ENCODE assay signal across 25 cellular contexts in the genomic region with DNA sequence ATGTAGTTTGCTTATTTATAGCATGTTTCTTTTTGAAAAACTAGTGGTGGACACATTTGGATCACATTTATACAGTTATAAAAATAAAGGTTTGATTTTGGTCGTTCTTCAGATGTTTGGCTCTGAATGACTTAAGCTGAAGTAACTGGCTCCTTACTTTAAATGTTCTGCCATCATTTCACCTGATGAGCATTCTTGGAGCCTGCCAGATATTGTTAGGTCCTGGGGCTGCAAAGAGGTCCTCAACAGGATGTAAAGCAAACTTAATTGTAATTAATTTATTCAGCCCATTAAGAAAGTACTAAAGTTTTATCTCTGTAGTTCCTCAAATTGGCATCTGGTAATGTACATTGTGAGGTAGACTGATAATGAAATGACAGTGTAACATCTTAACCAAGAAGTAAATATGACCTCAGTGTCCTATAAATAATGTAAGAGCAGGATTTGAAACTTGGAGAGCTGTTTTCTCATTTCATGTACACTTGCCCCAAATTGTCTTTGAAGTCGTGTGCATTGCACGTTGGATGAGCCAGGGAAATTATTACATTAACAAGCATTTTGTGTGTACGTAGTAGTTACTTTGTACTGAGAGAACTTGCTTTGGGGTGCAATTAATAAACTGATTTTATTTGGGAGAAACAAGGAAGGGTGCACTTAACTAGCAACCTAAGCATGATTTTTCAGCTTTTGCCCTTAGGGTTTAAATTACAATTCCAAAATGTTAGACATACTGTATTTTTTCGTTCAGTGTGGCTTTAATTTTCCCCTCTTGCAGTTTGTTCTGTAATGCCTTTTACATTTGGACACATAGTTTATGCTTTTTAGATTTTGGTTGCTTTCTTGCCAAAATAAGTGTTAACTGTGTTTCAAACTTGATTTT. TPM values are rescaled to one million over a fixed set of nuclear protein-coding genes. Genes with fewer than 3 reads are reported as not detected.
DNase-seq lines count a peak whose midpoint lies in the region; ATAC-seq, FAIRE-seq and TF ChIP-seq lines count a peak whose summit lies in the region.
"Had no signal": no experiment of that assay in that cellular context is flagged by ENCODE, and none has a peak within 500 bp of the region (broad histone marks: within the 10 kb centered on the region; RNA-seq: fewer than 3 reads in every experiment).

No MANE protein-coding gene starts in this region.

- H3K4me1 Mint-ChIP-seq in activated CD4-positive, alpha-beta memory T cell treated with anti-CD3 and anti-CD28 coated beads for 36 hours (ENCODE audit: low read depth): peaks cover 40% of the 10 kb centered on the region
- peaks cover 27% of the 10 kb centered on the region for H3K4me1 Mint-ChIP-seq in activated CD4-positive, alpha-beta memory T cell treated with anti-CD3 and anti-CD28 coated beads, Interleukin-2, amount 10 ng/mL, durations not matched to agents 7 days and 5 days
- peaks cover 9% of the 10 kb centered on the region; the same call in 2 of the 3 replicates for H3K4me1 Mint-ChIP-seq in GM23338
- peaks cover 13% of the 10 kb centered on the region for H3K4me1 Mint-ChIP-seq in astrocyte (ENCODE audit: low read depth, unreplicated experiment)

- intact Hi-C loops in activated CD4-positive, alpha-beta memory T cell treated with anti-CD3 and anti-CD28 coated beads for 36 hours (cut with micrococcal nuclease): no loop called here
- intact Hi-C loops in PC-3 (cut with micrococcal nuclease): no loop called here
- intact Hi-C loops in left ventricle myocardium superior (cut with micrococcal nuclease): no loop called here

- no peaks in the 10 kb centered on the region for H3K9me3 ChIP-seq in astrocyte (ENCODE audit: insufficient read depth, low read depth, low read length)
- peaks cover under 1% of the 10 kb centered on the region for H3K9me3 ChIP-seq in neutrophil
- H3K9me3 ChIP-seq in PC-3 (ENCODE audit: low read length): no peaks in the 10 kb centered on the region
- H3K9me3 ChIP-seq: adrenal gland, suprapubic skin had no signal

- peak overlapping the region; percentile 60 for H3K27ac Mint-ChIP-seq in activated CD4-positive, alpha-beta memory T cell treated with anti-CD3 and anti-CD28 coated beads for 36 hours
- no peak overlapping the region for H3K27ac Mint-ChIP-seq in activated CD4-positive, alpha-beta memory T cell treated with anti-CD3 and anti-CD28 coated beads, Interleukin-2, amount 10 ng/mL, durations not matched to agents 7 days and 5 days
- no peak overlapping the region for H3K27ac Mint-ChIP-seq in GM23338
- no peak overlapping the region for H3K27ac Mint-ChIP-seq in astrocyte (ENCODE audit: unreplicated experiment)
- H3K27ac Mint-ChIP-seq: activated CD4-positive, alpha-beta T cell treated with anti-CD3 and anti-CD28 coated beads, Interleukin-2, amount 10 ng/mL, durations not matched to agents 7 days and 5 days; CD4-positive, CD25-positive, alpha-beta regulatory T cell; T-helper 1 cell treated with Interleukin-12 subunit alpha and Interleukin-12 subunit beta and Interleukin-4 antibody, amounts not matched to agents 30 μg/mL and 1 μg/mL, for 36 hours had no signal

- peaks cover 75% of the 10 kb centered on the region for H4K20me1 ChIP-seq in GM23338 (replicated peaks; ENCODE audit: insufficient read depth)
- H4K20me1 ChIP-seq in astrocyte (ENCODE audit: insufficient read depth, low read length): peaks cover 88% of the 10 kb centered on the region
- peaks cover 68% of the 10 kb centered on the region for H4K20me1 ChIP-seq in PC-3 (ENCODE audit: low read length)

- peaks cover 75% of the 10 kb centered on the region for H3K36me3 Mint-ChIP-seq in activated CD4-positive, alpha-beta memory T cell treated with anti-CD3 and anti-CD28 coated beads for 36 hours
- H3K36me3 Mint-ChIP-seq in activated CD4-positive, alpha-beta memory T cell treated with anti-CD3 and anti-CD28 coated beads, Interleukin-2, amount 10 ng/mL, durations not matched to agents 7 days and 5 days (ENCODE audit: low read depth): peaks cover 85% of the 10 kb centered on the region
- H3K36me3 Mint-ChIP-seq in GM23338 (ENCODE audit: low read depth): peaks cover 91% of the 10 kb centered on the region
- peaks cover 31% of the 10 kb centered on the region for H3K36me3 Mint-ChIP-seq in astrocyte (ENCODE audit: low read depth, unreplicated experiment)

- H3K9me2 ChIP-seq in GM23338 (ENCODE audit: insufficient read depth): no peaks in the 10 kb centered on the region
- no peaks in the 10 kb centered on the region for H3K9me2 ChIP-seq in PC-3 (replicated peaks; ENCODE audit: low read length)

- H3K36me3 ChIP-seq in GM23338 (ENCODE audit: insufficient read depth) (peaks cover 76% of the 10 kb centered on the region), astrocyte (ENCODE audit: insufficient read depth, low read length) (peaks cover 85% of the 10 kb centered on the region), neutrophil (peaks cover 89% of the 10 kb centered on the region), PC-3 (ENCODE audit: low read depth, low read length) (peaks cover 80% of the 10 kb centered on the region)

- ATAC-seq in GM23338: no peak
- no peak for ATAC-seq in PC-3
- ATAC-seq in left ventricle myocardium superior: no peak
- no peak for ATAC-seq in GM18517 (IDR thresholded peaks at IDR 0.05; ENCODE audit: unreplicated experiment)
- ATAC-seq: naive thymus-derived CD8-positive, alpha-beta T cell; right cardiac atrium had no signal

- DNase-seq in activated CD4-positive, alpha-beta memory T cell treated with anti-CD3 and anti-CD28 coated beads for 36 hours: no peak
- DNase-seq in activated CD4-positive, alpha-beta memory T cell treated with anti-CD3 and anti-CD28 coated beads, Interleukin-2, amount 10 ng/mL, durations not matched to agents 7 days and 5 days: no peak
- no peak for DNase-seq in GM23338 (ENCODE audit: low spot score)
- DNase-seq in astrocyte (ENCODE audit: low read depth): no peak
- no peak for DNase-seq in PC-3
- DNase-seq in left ventricle myocardium superior: no peak
- DNase-seq: 8988T; activated CD4-positive, alpha-beta T cell treated with anti-CD3 and anti-CD28 coated beads, Interleukin-2, amount 10 ng/mL, durations not matched to agents 7 days and 5 days; activated effector memory CD4-positive, alpha-beta T cell treated with anti-CD3 and anti-CD28 coated beads, Interleukin-2, amount 50 U/mL, for 16 hours; adrenal gland; CD4-positive, CD25-positive, alpha-beta regulatory T cell; islet precursor cell; naive thymus-derived CD8-positive, alpha-beta T cell; NCI-H1694 treated with DMSO at 0.1 percent for 48 hours; right cardiac atrium; stimulated activated CD4-positive, alpha-beta T cell treated with anti-CD3 and anti-CD28 coated beads, Interleukin-12 subunit alpha, Interleukin-12 subunit beta, amount 100 ng/mL, for 4 hours; stimulated activated CD4-positive, alpha-beta T cell treated with anti-CD3 and anti-CD28 coated beads, Interleukin-4, amount 100 ng/mL, for 1 hour; WERI-Rb-1 had no signal

- POLR2A ChIA-PET in activated CD4-positive, alpha-beta memory T cell treated with anti-CD3 and anti-CD28 coated beads for 36 hours (lab: Charles Lee): no interaction called here
- POLR2A ChIA-PET in activated CD4-positive, alpha-beta memory T cell treated with anti-CD3 and anti-CD28 coated beads, Interleukin-2, amount 10 ng/mL, durations not matched to agents 7 days and 5 days (lab: Charles Lee): interaction anchor here (0.9 to 7.7 kb wide), 5 partner anchors 7 to 50 kb away, joined by 3 to 69 read pairs (median 3); partner anchors contain the start of genes EIF5 and MARK3
- POLR2A ChIA-PET in PC-3 (lab: Charles Lee; ENCODE audit: unreplicated experiment): no interaction called here

- no peak for FAIRE-seq in astrocyte (lab: Jason Lieb, UNC)

- H3K4me2 ChIP-seq in GM23338: no peak overlapping the region
- no peak overlapping the region for H3K4me2 ChIP-seq in astrocyte (ENCODE audit: low read length)
- H3K4me2 ChIP-seq in PC-3 (ENCODE audit: low read length): no peak overlapping the region

- H3K79me2 ChIP-seq in GM23338 (replicated peaks; ENCODE audit: insufficient read depth): peaks cover 23% of the 10 kb centered on the region
- peaks cover 40% of the 10 kb centered on the region for H3K79me2 ChIP-seq in astrocyte (ENCODE audit: insufficient read depth, low read length)
- peaks cover 32% of the 10 kb centered on the region for H3K79me2 ChIP-seq in PC-3 (ENCODE audit: low read length)

- H3K9me3 Mint-ChIP-seq in activated CD4-positive, alpha-beta memory T cell treated with anti-CD3 and anti-CD28 coated beads for 36 hours: no peaks in the 10 kb centered on the region
- no peaks in the 10 kb centered on the region for H3K9me3 Mint-ChIP-seq in activated CD4-positive, alpha-beta memory T cell treated with anti-CD3 and anti-CD28 coated beads, Interleukin-2, amount 10 ng/mL, durations not matched to agents 7 days and 5 days
- H3K9me3 Mint-ChIP-seq in GM23338 (no peaks in the 10 kb centered on the region), astrocyte (ENCODE audit: unreplicated experiment) (no peaks in the 10 kb centered on the region)
- H3K9me3 Mint-ChIP-seq: activated CD4-positive, alpha-beta T cell treated with anti-CD3 and anti-CD28 coated beads, Interleukin-2, amount 10 ng/mL, durations not matched to agents 7 days and 5 days; CD4-positive, CD25-positive, alpha-beta regulatory T cell; naive thymus-derived CD8-positive, alpha-beta T cell; T-helper 1 cell treated with Interleukin-12 subunit alpha and Interleukin-12 subunit beta and Interleukin-4 antibody, amounts not matched to agents 30 μg/mL and 1 μg/mL, for 36 hours had no signal

- H3K9ac ChIP-seq in astrocyte (ENCODE audit: low read length): no peak overlapping the region
- H3K9ac ChIP-seq in PC-3 (ENCODE audit: low read length): no peak overlapping the region
- H3K9ac ChIP-seq: parathyroid adenoma had no signal

- H3K27me3 ChIP-seq in GM23338 (ENCODE audit: insufficient read depth) (no peaks in the 10 kb centered on the region), astrocyte (ENCODE audit: insufficient read depth, low read length) (no peaks in the 10 kb centered on the region), neutrophil (no peaks in the 10 kb centered on the region), PC-3 (ENCODE audit: low read length) (no peaks in the 10 kb centered on the region)
- H3K27me3 ChIP-seq: adrenal gland, suprapubic skin had no signal

- H3F3A ChIP-seq in GM23338 (replicated peaks; ENCODE audit: low read depth): peaks cover 84% of the 10 kb centered on the region
- H3F3A ChIP-seq in PC-3 (ENCODE audit: low read length, unreplicated experiment): peaks cover 41% of the 10 kb centered on the region

- TF ChIP-seq CTCF in GM23338 (conservative IDR thresholded peaks at IDR 0.05; ENCODE audit: low read depth in 2 of 2) (no peak), astrocyte (IDR thresholded peaks at IDR 0.05; ENCODE audit: insufficient read depth, low read depth, low read length) (no peak), neutrophil (IDR thresholded peaks at IDR 0.05) (no peak), PC-3 (conservative IDR thresholded peaks at IDR 0.05; ENCODE audit: low read depth, low read length) (no peak)

- no peak overlapping the region for H3K4me3 Mint-ChIP-seq in activated CD4-positive, alpha-beta memory T cell treated with anti-CD3 and anti-CD28 coated beads for 36 hours
- H3K4me3 Mint-ChIP-seq in activated CD4-positive, alpha-beta memory T cell treated with anti-CD3 and anti-CD28 coated beads, Interleukin-2, amount 10 ng/mL, durations not matched to agents 7 days and 5 days: no peak overlapping the region
- H3K4me3 Mint-ChIP-seq in GM23338: no peak overlapping the region
- peak overlapping the region; percentile 5 for H3K4me3 Mint-ChIP-seq in astrocyte (ENCODE audit: unreplicated experiment)
- H3K4me3 Mint-ChIP-seq: activated CD4-positive, alpha-beta T cell treated with anti-CD3 and anti-CD28 coated beads, Interleukin-2, amount 10 ng/mL, durations not matched to agents 7 days and 5 days; T-helper 1 cell treated with Interleukin-12 subunit alpha and Interleukin-12 subunit beta and Interleukin-4 antibody, amounts not matched to agents 30 μg/mL and 1 μg/mL, for 36 hours had no signal

- BruUV-seq in PC-3 (replicated peaks; lab: Mats Ljungman, UMichigan): no TSS peak

- CTCF ChIA-PET in activated CD4-positive, alpha-beta memory T cell treated with anti-CD3 and anti-CD28 coated beads for 36 hours (lab: Charles Lee): interaction anchor here (1.2 to 1.9 kb wide), 3 partner anchors 49 to 116 kb away, joined by 3 to 9 read pairs (median 5); no protein-coding TSS in a partner anchor
- CTCF ChIA-PET in activated CD4-positive, alpha-beta memory T cell treated with anti-CD3 and anti-CD28 coated beads, Interleukin-2, amount 10 ng/mL, durations not matched to agents 7 days and 5 days (lab: Charles Lee): interaction anchor here (1.0 kb wide), 1 partner anchor 14 kb away, joined by 5 read pairs; no protein-coding TSS in a partner anchor
- CTCF ChIA-PET in PC-3 (lab: Charles Lee): no interaction called here

- H2AFZ ChIP-seq in GM23338: no peak overlapping the region
- no peak overlapping the region for H2AFZ ChIP-seq in astrocyte (ENCODE audit: low read depth, low read length)
- H2AFZ ChIP-seq in PC-3 (ENCODE audit: low read length): no peak overlapping the region
- H2AFZ ChIP-seq: parathyroid adenoma had no signal

- H3K27me3 Mint-ChIP-seq in activated CD4-positive, alpha-beta memory T cell treated with anti-CD3 and anti-CD28 coated beads for 36 hours: no peaks in the 10 kb centered on the region
- no peaks in the 10 kb centered on the region for H3K27me3 Mint-ChIP-seq in activated CD4-positive, alpha-beta memory T cell treated with anti-CD3 and anti-CD28 coated beads, Interleukin-2, amount 10 ng/mL, durations not matched to agents 7 days and 5 days
- H3K27me3 Mint-ChIP-seq in GM23338 (ENCODE audit: insufficient read depth, low read depth, poor library complexity): peaks cover 10% of the 10 kb centered on the region
- H3K27me3 Mint-ChIP-seq in astrocyte (ENCODE audit: low read depth, unreplicated experiment): no peaks in the 10 kb centered on the region
- H3K27me3 Mint-ChIP-seq: activated CD4-positive, alpha-beta T cell treated with anti-CD3 and anti-CD28 coated beads, Interleukin-2, amount 10 ng/mL, durations not matched to agents 7 days and 5 days; CD4-positive, CD25-positive, alpha-beta regulatory T cell; naive thymus-derived CD8-positive, alpha-beta T cell had no signal

- no peak overlapping the region for H3K4me3 ChIP-seq in GM23338
- no peak overlapping the region for H3K4me3 ChIP-seq in astrocyte (ENCODE audit: insufficient read depth, low read depth, low read length)
- no peak overlapping the region for H3K4me3 ChIP-seq in neutrophil (ENCODE audit: low read depth in 1 of 2, low read length in 1 of 2)
- no peak overlapping the region for H3K4me3 ChIP-seq in PC-3 (ENCODE audit: low read length)
- H3K4me3 ChIP-seq: adrenal gland, suprapubic skin had no signal

- H3K4me1 ChIP-seq in GM23338 (ENCODE audit: insufficient read depth) (peaks cover 11% of the 10 kb centered on the region), astrocyte (ENCODE audit: insufficient read depth, low read length) (peaks cover 2% of the 10 kb centered on the region), neutrophil (ENCODE audit: control insufficient read depth in 1 of 2, insufficient read depth in 1 of 2, low read depth in 1 of 2, low read length in 1 of 2) (no peaks in the 10 kb centered on the region), PC-3 (ENCODE audit: insufficient read depth, low read length) (peaks cover 10% of the 10 kb centered on the region)

- H3K27ac ChIP-seq in GM23338 (ENCODE audit: low read depth): peak overlapping the region; percentile 35; the same call in 1 of the 2 replicates
- no peak overlapping the region for H3K27ac ChIP-seq in astrocyte (ENCODE audit: low read depth, low read length)
- peak overlapping the region; percentile 26 for H3K27ac ChIP-seq in neutrophil
- H3K27ac ChIP-seq in PC-3 (ENCODE audit: low read length): no peak overlapping the region
- H3K27ac ChIP-seq: adrenal gland, epithelial cell of prostate, RWPE1, suprapubic skin, WERI-Rb-1 had no signal

RNA-seq across cellular contexts. Expression of gene EIF5, which starts 7.5 kb away (rescaled TPM):
- total RNA-seq in activated CD4-positive, alpha-beta memory T cell treated with anti-CD3 and anti-CD28 coated beads for 36 hours: 100 to 1,000 TPM; 192 to 196 TPM
- 100 to 1,000 TPM; 188 to 197 TPM for total RNA-seq in activated CD4-positive, alpha-beta memory T cell treated with anti-CD3 and anti-CD28 coated beads, Interleukin-2, amount 10 ng/mL, durations not matched to agents 7 days and 5 days
- 177 and 194 TPM in 2 replicates for total RNA-seq in GM23338 (2014; rRNA removed; shearing (Covaris generic))
- 476 and 634 TPM in 2 replicates for polyA plus RNA-seq in GM23338 (2016; fragmentation: Nextera tagmentation; extraction: Ambion mirVana)
- total RNA-seq in astrocyte (330 and 337 TPM in 2 replicates), PC-3 (2014; rRNA removed) (198 and 216 TPM in 2 replicates), left ventricle myocardium superior (240 TPM)

RNA-seq across cellular contexts. Expression of gene MARK3, which starts 43.7 kb away (rescaled TPM):
- 10 to 100 TPM; 63.4 to 69.1 TPM for total RNA-seq in activated CD4-positive, alpha-beta memory T cell treated with anti-CD3 and anti-CD28 coated beads for 36 hours
- 10 to 100 TPM; 76.0 to 84.2 TPM for total RNA-seq in activated CD4-positive, alpha-beta memory T cell treated with anti-CD3 and anti-CD28 coated beads, Interleukin-2, amount 10 ng/mL, durations not matched to agents 7 days and 5 days
- 69.7 and 75.8 TPM in 2 replicates for total RNA-seq in GM23338 (2014; rRNA removed; shearing (Covaris generic))
- polyA plus RNA-seq in GM23338 (2016; fragmentation: Nextera tagmentation; extraction: Ambion mirVana): 38.2 and 45.9 TPM in 2 replicates
- total RNA-seq in astrocyte: 111 and 124 TPM in 2 replicates
- total RNA-seq in PC-3 (2014; rRNA removed): 69.9 and 73.4 TPM in 2 replicates
- total RNA-seq in left ventricle myocardium superior: 127 TPM

Comparison
In these comparisons a context has a peak if more than half of its experiments do, and no peak if none do; other contexts are left out.
1. H3K27ac ChIP-seq: peak in GM23338 (single experiment) and neutrophil (single experiment); none in astrocyte (single experiment) and PC-3 (single experiment).